Comparison of ENCODE assay signal across 12 cellular contexts in the genomic region with DNA sequence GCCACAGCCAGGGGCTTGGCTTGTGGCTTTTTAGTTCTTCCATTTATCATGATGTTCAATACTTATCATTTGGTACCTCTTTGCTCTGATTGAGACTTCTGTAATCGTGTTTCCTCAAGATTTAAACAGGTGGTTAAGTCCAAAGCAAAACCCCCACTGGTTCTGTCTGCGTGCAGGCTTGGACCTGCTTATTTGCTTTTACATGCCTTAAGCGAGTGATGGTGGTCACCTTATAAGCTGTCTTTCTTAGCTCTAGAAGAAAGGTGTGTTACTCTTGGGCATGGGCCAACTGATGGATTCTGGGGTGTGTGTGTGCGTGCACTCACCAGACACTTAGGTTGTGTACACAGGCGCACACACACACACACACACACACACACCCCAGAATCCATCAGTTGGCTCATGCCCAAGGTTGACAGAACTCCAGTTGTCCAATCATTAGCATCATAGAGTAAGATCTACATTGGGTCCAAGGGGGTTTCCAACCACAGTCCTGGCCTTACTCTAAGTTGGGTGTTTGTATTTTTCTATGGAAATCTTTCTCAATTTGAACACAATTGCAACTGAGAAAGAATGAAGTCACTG. TPM values are rescaled to one million over a fixed set of nuclear protein-coding genes. Genes with fewer than 3 reads are reported as not detected.
A peak's percentile ranks its signal among the peaks of the same experiment; 100 is the strongest.
DNase-seq lines count a peak whose midpoint lies in the region; ATAC-seq, FAIRE-seq and TF ChIP-seq lines count a peak whose summit lies in the region.
"Had no signal": no experiment of that assay in that cellular context is flagged by ENCODE, and none has a peak within 500 bp of the region (broad histone marks: within the 10 kb centered on the region; RNA-seq: fewer than 3 reads in every experiment).

No MANE protein-coding gene starts in this region.

- POLR2A ChIA-PET in CD4-positive, alpha-beta T cell (lab: Charles Lee): no interaction called here
- POLR2A ChIA-PET in PC-9 (lab: Charles Lee; ENCODE audit: unreplicated experiment): interaction anchor here (0.5 kb wide), 1 partner anchor 17 kb away, joined by 4 read pairs; no protein-coding TSS in a partner anchor
- POLR2A ChIA-PET in activated CD4-positive, alpha-beta T cell treated with anti-CD3 and anti-CD28 coated beads for 36 hours (lab: Charles Lee): no interaction called here

- DNase-seq in CD4-positive, alpha-beta T cell: no peak
- DNase-seq in PC-9 (no peak), epithelial cell of esophagus (ENCODE audit: low read depth) (peak; percentile 58), ovary (no peak), frontal cortex (ENCODE audit: low spot score in 2 of 2) (no peak), COLO829 (ENCODE audit: low spot score) (no peak)
- DNase-seq in activated CD4-positive, alpha-beta T cell treated with anti-CD3 and anti-CD28 coated beads for 36 hours: no peak
- DNase-seq: activated CD8-positive, alpha-beta memory T cell treated with anti-CD3 and anti-CD28 coated beads, Interleukin-2, amount 50 U/mL, for 4 hours; NCI-H2171 treated with DMSO at 0.1 percent for 48 hours; stimulated activated CD4-positive, alpha-beta T cell treated with anti-CD3 and anti-CD28 coated beads, Interleukin-1b, Interleukin-23, amount 100 ng/mL, for 48 hours; T1000 had no signal

- no peaks in the 10 kb centered on the region for H3K9me2 ChIP-seq in PC-9 (ENCODE audit: insufficient read depth)

- peak overlapping the region; percentile 67 for H3K4me3 Mint-ChIP-seq in CD4-positive, alpha-beta T cell
- H3K4me3 Mint-ChIP-seq in activated CD4-positive, alpha-beta T cell treated with anti-CD3 and anti-CD28 coated beads for 36 hours: no peak overlapping the region

- peaks cover 54% of the 10 kb centered on the region for H3K79me2 ChIP-seq in PC-9 (ENCODE audit: low read depth)

- peaks cover 31% of the 10 kb centered on the region for H3K4me1 Mint-ChIP-seq in CD4-positive, alpha-beta T cell (ENCODE audit: low read depth)
- peaks cover 18% of the 10 kb centered on the region for H3K4me1 Mint-ChIP-seq in activated CD4-positive, alpha-beta T cell treated with anti-CD3 and anti-CD28 coated beads for 36 hours

- no peak overlapping the region for H3K27ac ChIP-seq in CD4-positive, alpha-beta T cell (ENCODE audit: low read depth, low read length)
- H3K27ac ChIP-seq in PC-9: 0 out of 2 replicates have a peak overlapping the region, but pooled peaks have one; percentile 46
- H3K27ac ChIP-seq in ovary: no peak overlapping the region

- H3K4me1 ChIP-seq in PC-9 (replicated peaks; ENCODE audit: insufficient read depth) (peaks cover 81% of the 10 kb centered on the region), ovary (ENCODE audit: insufficient read depth) (peaks cover 18% of the 10 kb centered on the region)

- no peak for TF ChIP-seq POLR2A in ovary (IDR thresholded peaks at IDR 0.05)

- H3K27me3 ChIP-seq in CD4-positive, alpha-beta T cell (ENCODE audit: control insufficient read depth, insufficient read depth, low read length): peaks cover 10% of the 10 kb centered on the region
- H3K27me3 ChIP-seq in PC-9 (ENCODE audit: insufficient read depth, low read depth): no peaks in the 10 kb centered on the region
- H3K27me3 ChIP-seq in ovary: no peaks in the 10 kb centered on the region

- H3K27me3 Mint-ChIP-seq in CD4-positive, alpha-beta T cell: peaks cover 18% of the 10 kb centered on the region
- H3K27me3 Mint-ChIP-seq in activated CD4-positive, alpha-beta T cell treated with anti-CD3 and anti-CD28 coated beads for 36 hours: peaks cover 21% of the 10 kb centered on the region

- CTCF ChIA-PET in CD4-positive, alpha-beta T cell (lab: Charles Lee): no interaction called here
- CTCF ChIA-PET in PC-9 (lab: Charles Lee): no interaction called here
- CTCF ChIA-PET in activated CD4-positive, alpha-beta T cell treated with anti-CD3 and anti-CD28 coated beads for 36 hours (lab: Charles Lee): interaction anchor here (0.7 to 1.0 kb wide), 3 partner anchors 13 to 33 kb away, joined by 3 read pairs; no protein-coding TSS in a partner anchor

- peaks cover 7% of the 10 kb centered on the region for H3F3A ChIP-seq in PC-9 (ENCODE audit: insufficient read depth, low read depth)

- no peaks in the 10 kb centered on the region for H4K20me1 ChIP-seq in PC-9 (ENCODE audit: insufficient read depth)

- no peaks in the 10 kb centered on the region for H3K9me3 Mint-ChIP-seq in CD4-positive, alpha-beta T cell
- H3K9me3 Mint-ChIP-seq in activated CD4-positive, alpha-beta T cell treated with anti-CD3 and anti-CD28 coated beads for 36 hours (ENCODE audit: low read depth): no peaks in the 10 kb centered on the region

- peak overlapping the region; percentile 32 for H3K27ac Mint-ChIP-seq in CD4-positive, alpha-beta T cell
- H3K27ac Mint-ChIP-seq in activated CD4-positive, alpha-beta T cell treated with anti-CD3 and anti-CD28 coated beads for 36 hours: no peak overlapping the region

- TF ChIP-seq CTCF in CD4-positive, alpha-beta T cell (IDR thresholded peaks at IDR 0.05): no peak
- no peak for TF ChIP-seq CTCF in PC-9 (conservative IDR thresholded peaks at IDR 0.05)
- no peak for TF ChIP-seq CTCF in epithelial cell of esophagus (IDR thresholded peaks at IDR 0.05; ENCODE audit: insufficient read depth, low read depth, low read length, missing control alignments)
- no peak for TF ChIP-seq CTCF in ovary (IDR thresholded peaks at IDR 0.05)

- H3K36me3 ChIP-seq in PC-9 (ENCODE audit: low read depth) (no peaks in the 10 kb centered on the region; the same call in 1 of the 2 replicates), ovary (no peaks in the 10 kb centered on the region)

- peak overlapping the region; percentile 92 for H3K4me2 ChIP-seq in PC-9

- H3K4me3 ChIP-seq in PC-9 (peak overlapping the region; percentile 78), epithelial cell of esophagus (ENCODE audit: low read length) (peak overlapping the region; percentile 50), ovary (peak overlapping the region; percentile 69)

- no peaks in the 10 kb centered on the region for H3K36me3 Mint-ChIP-seq in CD4-positive, alpha-beta T cell (ENCODE audit: low read depth)
- H3K36me3 Mint-ChIP-seq in activated CD4-positive, alpha-beta T cell treated with anti-CD3 and anti-CD28 coated beads for 36 hours (ENCODE audit: low read depth): no peaks in the 10 kb centered on the region

- no TSS peak for BruUV-seq in PC-9 (replicated peaks; lab: Mats Ljungman, UMichigan)

- no peak for FAIRE-seq in frontal cortex (lab: Jason Lieb, UNC)

- no peak for ATAC-seq in CD4-positive, alpha-beta T cell (ENCODE audit: poor library complexity)
- no peak for ATAC-seq in HG03139 (IDR thresholded peaks at IDR 0.05; ENCODE audit: unreplicated experiment)
- no peak for ATAC-seq in activated CD4-positive, alpha-beta T cell treated with anti-CD3 and anti-CD28 coated beads for 36 hours

- intact Hi-C loops in CD4-positive, alpha-beta T cell (cut with DNase I, micrococcal nuclease): loop anchor here in 1 of 2 experiments (10.0 kb wide), 1 partner anchor 112 kb away; the partner anchor contains the start of gene POLR2M
- intact Hi-C loops in PC-9 (cut with micrococcal nuclease; ENCODE audit: unreplicated experiment) (loop anchor here (2.0 kb wide), 1 partner anchor 14 kb away; no protein-coding TSS in a partner anchor), ovary (cut with DNase I) (no loop called here)
- intact Hi-C loops in activated CD4-positive, alpha-beta T cell treated with anti-CD3 and anti-CD28 coated beads for 36 hours (cut with DNase I, micrococcal nuclease): no loop called here

- 76 to 95% (median 91%) methylated on average over 5 of the region's 5 CpGs for WGBS in ovary, 3 donors

- no peak for TF ChIP-seq EP300 in ovary (IDR thresholded peaks at IDR 0.05)

- no peak overlapping the region for H2AFZ ChIP-seq in PC-9

- H3K9me3 ChIP-seq in CD4-positive, alpha-beta T cell (ENCODE audit: control insufficient read depth, low read length): no peaks in the 10 kb centered on the region
- H3K9me3 ChIP-seq in PC-9 (ENCODE audit: insufficient read depth, low read depth): no peaks in the 10 kb centered on the region
- H3K9me3 ChIP-seq in ovary: no peaks in the 10 kb centered on the region

RNA-seq across cellular contexts. Expression of gene MYZAP, which starts 1.2 kb away (rescaled TPM):
- total RNA-seq in CD4-positive, alpha-beta T cell: 1 to 10 TPM in 1 of 2 experiments, under 1 TPM in 1; 0.66 to 1.1 TPM
- total RNA-seq in PC-9 (2021) (3.5 and 5.9 TPM in 2 replicates), ovary (10 to 100 TPM in 1 of 7 donors, 1 to 10 TPM in 6; 1.1 to 11.0 (median 3.9) TPM), frontal cortex (1.6 TPM)
- polyA plus RNA-seq in ovary: 10 to 100 TPM in 1 of 2 donors, 1 to 10 TPM in 1; 7.3 to 11.3 TPM
- total RNA-seq in activated CD4-positive, alpha-beta T cell treated with anti-CD3 and anti-CD28 coated beads for 36 hours: under 1 TPM; 0.11 TPM
